Comparison of ENCODE assay signal across 1 cellular context in the genomic region with DNA sequence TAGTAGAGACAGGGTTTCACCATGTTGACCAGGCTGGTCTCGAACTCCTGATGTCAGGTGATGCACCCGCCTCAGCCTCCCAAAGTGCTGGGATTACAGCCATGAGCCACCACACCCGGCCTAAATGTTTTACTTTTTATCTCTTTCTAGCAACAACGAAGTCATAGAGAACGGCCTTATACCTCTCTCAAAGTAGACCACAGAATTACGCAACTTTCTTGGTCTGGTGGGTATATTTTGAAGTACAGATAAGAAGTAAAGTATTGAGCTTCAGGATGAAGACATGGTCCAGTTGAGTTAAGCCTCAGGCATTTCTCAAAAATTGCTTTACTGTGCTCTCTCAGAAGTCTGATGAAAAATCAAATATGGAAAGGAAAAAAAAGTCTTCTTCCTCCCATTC.
TF ChIP-seq lines count a peak whose summit lies in the region.

No MANE protein-coding gene starts in this region.

TF ChIP-seq in H1, 55 proteins besides CTCF, POLR2A, EP300 and RAD21:
- TF ChIP-seq CEBPB (IDR thresholded peaks at IDR 0.05; ENCODE audit: low read depth, low read length) (peak; percentile 53; the same call in 1 of the 2 replicates), CHD1 (IDR thresholded peaks at IDR 0.05; ENCODE audit: low read depth, low read length) (no peak)
